In the genomic region with DNA sequence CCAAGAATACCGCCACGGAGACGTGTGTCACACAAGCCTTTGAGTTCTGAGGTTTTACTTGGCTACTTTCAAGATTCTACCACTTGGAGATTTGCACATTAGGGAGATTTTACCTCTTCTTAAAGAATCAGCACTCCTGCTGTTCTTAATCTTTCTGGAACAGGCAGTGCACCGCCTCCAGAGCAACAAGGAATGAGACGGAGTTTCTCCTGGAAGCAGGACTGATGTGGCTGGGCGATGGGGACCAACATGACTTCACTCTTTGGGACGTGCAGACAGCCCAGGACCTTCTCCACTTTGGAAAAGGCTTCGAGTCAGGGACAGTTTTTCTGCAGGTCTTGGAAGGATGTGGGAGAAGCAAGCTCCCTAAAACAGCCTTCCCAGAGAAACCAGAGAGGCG, we compare ENCODE assay signal across 16 cellular contexts.
"Had no signal": no experiment of that assay in that cellular context is flagged by ENCODE, and none has a peak within 500 bp of the region (broad histone marks: within the 10 kb centered on the region; RNA-seq: fewer than 3 reads in every experiment).

No MANE protein-coding gene starts in this region.

- H3K4me1 Mint-ChIP-seq: nephron had no signal

- H3K27me3 Mint-ChIP-seq: naive B cell, type B pancreatic cell had no signal

- H3K4me1 ChIP-seq: left ventricle myocardium inferior, parathyroid adenoma had no signal

- H3K9me3 ChIP-seq: heart right ventricle, left ventricle myocardium inferior, thyroid gland had no signal

- H3K9me3 Mint-ChIP-seq: nephron, type B pancreatic cell had no signal

- DNase-seq: effector CD8-positive, alpha-beta T cell; heart right ventricle; hypothalamus; islet precursor cell; left ventricle myocardium inferior; naive B cell; occipital lobe; stimulated activated CD4-positive, alpha-beta T cell treated with anti-CD3 and anti-CD28 coated beads, Interleukin-2, amount 100 ng/mL, for 24 hours; stimulated activated CD4-positive, alpha-beta T cell treated with anti-CD3 and anti-CD28 coated beads, Interleukin-4, amount 100 ng/mL, for 4 hours; stimulated activated naive CD4-positive, alpha-beta T cell treated with Interleukin-2 at 50 U/mL for 16 hours had no signal

- H3K27me3 ChIP-seq: heart right ventricle, thyroid gland had no signal

- ATAC-seq: sciatic nerve had no signal

- H3K27ac Mint-ChIP-seq: nephron, type B pancreatic cell had no signal

- H3K27ac ChIP-seq: coronary artery, heart right ventricle, left ventricle myocardium inferior, parathyroid adenoma, thyroid gland had no signal

- H3K4me3 ChIP-seq: coronary artery, heart right ventricle, left ventricle myocardium inferior, thyroid gland had no signal

- H3K4me3 Mint-ChIP-seq: naive B cell, nephron, type B pancreatic cell had no signal
